In genomic region chr1:147389532-147390184, GRCh38 we compare ENCODE assay signal across 8 cellular contexts.
DNase-seq lines count a peak whose midpoint lies in the region; TF ChIP-seq lines count a peak whose summit lies in the region.

No MANE protein-coding gene starts in this region.

- H3K27ac ChIP-seq in Peyer's patch = no peak overlapping the region

- peak in 4 of 6 experiments; percentile 61 to 66 (median 62) for TF ChIP-seq CTCF in Peyer's patch (IDR thresholded peaks at IDR 0.05)

- CTCF ChIA-PET in activated CD4-positive, alpha-beta memory T cell treated with anti-CD3 and anti-CD28 coated beads for 36 hours (lab: Charles Lee) = interaction anchor here (0.6 to 5.2 kb wide), 14 partner anchors 9 to 503 kb away, joined by 3 to 79 read pairs (median 4); no protein-coding TSS in a partner anchor

- H3K9me3 ChIP-seq in Peyer's patch = peaks cover 0 to 2% (median 0%) of the 10 kb centered on the region in 4 donors

- DNase-seq in activated naive CD4-positive, alpha-beta T cell treated with Interleukin-2 at 50 U/mL for 16 hours = peak; percentile 2
- no peak for DNase-seq in activated naive CD4-positive, alpha-beta T cell treated with anti-CD3 and anti-CD28 coated beads, Interleukin-2, amount 50 U/mL, for 16 hours
- peak; percentile 36 for DNase-seq in Jurkat, Clone E6-1 (ENCODE audit: low read depth, low spot score)
- DNase-seq in Peyer's patch (no peak), ecto neural progenitor cell (ENCODE audit: low spot score) (peak; percentile 52), lung microvascular endothelial cell (ENCODE audit: low read depth in 2 of 2) (peak; percentile 56 to 78), OCI-M2 (lab: John Stamatoyannopoulos, UW; ENCODE audit: unreplicated experiment) (no peak)
- no peak for DNase-seq in activated CD4-positive, alpha-beta memory T cell treated with anti-CD3 and anti-CD28 coated beads for 36 hours

- intact Hi-C loops in activated CD4-positive, alpha-beta memory T cell treated with anti-CD3 and anti-CD28 coated beads for 36 hours (cut with micrococcal nuclease) = loop anchor here (1.0 kb wide), 1 partner anchor 116 kb away; no protein-coding TSS in a partner anchor

- H3K9me3 Mint-ChIP-seq in activated CD4-positive, alpha-beta memory T cell treated with anti-CD3 and anti-CD28 coated beads for 36 hours = peaks cover 2% of the 10 kb centered on the region

- peaks cover 4% of the 10 kb centered on the region for H3K4me1 Mint-ChIP-seq in activated CD4-positive, alpha-beta memory T cell treated with anti-CD3 and anti-CD28 coated beads for 36 hours (ENCODE audit: low read depth)

- H3K4me3 ChIP-seq in Jurkat, Clone E6-1 (ENCODE audit: low read length) = no peak overlapping the region
- no peak overlapping the region for H3K4me3 ChIP-seq in Peyer's patch

- no peak for TF ChIP-seq POLR2A in Peyer's patch (IDR thresholded peaks at IDR 0.05)

- H3K4me3 Mint-ChIP-seq in activated CD4-positive, alpha-beta memory T cell treated with anti-CD3 and anti-CD28 coated beads for 36 hours = no peak overlapping the region

- POLR2A ChIA-PET in activated CD4-positive, alpha-beta memory T cell treated with anti-CD3 and anti-CD28 coated beads for 36 hours (lab: Charles Lee) = no interaction called here

- no peak overlapping the region for H3K27ac Mint-ChIP-seq in activated CD4-positive, alpha-beta memory T cell treated with anti-CD3 and anti-CD28 coated beads for 36 hours

- H3K27me3 ChIP-seq in Peyer's patch = no peaks in the 10 kb centered on the region

- H3K27me3 Mint-ChIP-seq in activated CD4-positive, alpha-beta memory T cell treated with anti-CD3 and anti-CD28 coated beads for 36 hours = peaks cover 16% of the 10 kb centered on the region

- no peaks in the 10 kb centered on the region for H3K4me1 ChIP-seq in Peyer's patch

- H3K36me3 Mint-ChIP-seq in activated CD4-positive, alpha-beta memory T cell treated with anti-CD3 and anti-CD28 coated beads for 36 hours = no peaks in the 10 kb centered on the region

- H3K36me3 ChIP-seq in Peyer's patch = no peaks in the 10 kb centered on the region

Comparison
In these comparisons a context has a peak if more than half of its experiments do, and no peak if none do; other contexts are left out.
1. DNase-seq: peak in activated naive CD4-positive, alpha-beta T cell treated with Interleukin-2 at 50 U/mL for 16 hours (single experiment), Jurkat, Clone E6-1 (single experiment), ecto neural progenitor cell (single experiment) and lung microvascular endothelial cell (2 of 2); none in activated naive CD4-positive, alpha-beta T cell treated with anti-CD3 and anti-CD28 coated beads, Interleukin-2, amount 50 U/mL, for 16 hours (single experiment), Peyer's patch (0 of 3), activated CD4-positive, alpha-beta memory T cell treated with anti-CD3 and anti-CD28 coated beads for 36 hours (single experiment) and OCI-M2 (single experiment).